ENCODE assay signal across 16 cellular contexts in genomic region chr9:93220627-93221425, GRCh38. TPM values are rescaled to one million over a fixed set of nuclear protein-coding genes. Genes with fewer than 3 reads are reported as not detected.
A peak's percentile ranks its signal among the peaks of the same experiment; 100 is the strongest.
DNase-seq lines count a peak whose midpoint lies in the region; ATAC-seq and TF ChIP-seq lines count a peak whose summit lies in the region.
"Had no signal": no experiment of that assay in that cellular context is flagged by ENCODE, and none has a peak within 500 bp of the region (broad histone marks: within the 10 kb centered on the region; RNA-seq: fewer than 3 reads in every experiment).

No MANE protein-coding gene starts in this region.

- H3K4me1 ChIP-seq in BLaER1 (peaks cover 84% of the 10 kb centered on the region), right cardiac atrium (ENCODE audit: control insufficient read depth, insufficient read depth, low read length) (peaks cover 8% of the 10 kb centered on the region), psoas muscle (peaks cover 56% of the 10 kb centered on the region)

- peak overlapping the region; percentile 54 for H3K27ac ChIP-seq in BLaER1
- no peak overlapping the region for H3K27ac ChIP-seq in right cardiac atrium (ENCODE audit: low read length)
- peak overlapping the region; percentile 60 for H3K27ac ChIP-seq in psoas muscle

- peaks cover 47% of the 10 kb centered on the region for H4K20me1 ChIP-seq in BLaER1

- peak overlapping the region; percentile 97 for H3K4me2 ChIP-seq in BLaER1

- no peak overlapping the region for H3K27ac Mint-ChIP-seq in glutamatergic neuron (ENCODE audit: unreplicated experiment)
- H3K27ac Mint-ChIP-seq: B cell; CD14-positive monocyte; CD8-positive, alpha-beta T cell; HFFc6 had no signal

- H3K36me3 ChIP-seq in BLaER1 (no peaks in the 10 kb centered on the region), psoas muscle (ENCODE audit: insufficient read depth in 1 of 2, low read depth in 1 of 2) (no peaks in the 10 kb centered on the region)

- intact Hi-C loops in right cardiac atrium (cut with DNase I) (no loop called here), psoas muscle (cut with DNase I) (no loop called here)

- H3K9me3 Mint-ChIP-seq in glutamatergic neuron (ENCODE audit: unreplicated experiment): peaks cover 16% of the 10 kb centered on the region
- H3K9me3 Mint-ChIP-seq: CD8-positive, alpha-beta T cell had no signal

- H3K9me3 ChIP-seq in BLaER1 (0 out of 2 replicates have a peak, but pooled peaks cover under 1% of the 10 kb centered on the region), right cardiac atrium (ENCODE audit: control insufficient read depth, low read length) (no peaks in the 10 kb centered on the region), psoas muscle (no peaks in the 10 kb centered on the region)

- H3K4me1 Mint-ChIP-seq in glutamatergic neuron (ENCODE audit: low read depth, unreplicated experiment): peaks cover 39% of the 10 kb centered on the region

- H3K9ac ChIP-seq in BLaER1: 0 out of 2 replicates have a peak overlapping the region, but pooled peaks have one; percentile 20

- DNase-seq in glutamatergic neuron (peak; percentile 6), right cardiac atrium (peak; percentile 12 to 64 (median 52)), psoas muscle (peak in 1 of 2 donors; percentile 75), UCSD-AML1 (lab: John Stamatoyannopoulos, UW; ENCODE audit: unreplicated experiment) (no peak)
- DNase-seq: CD8-positive, alpha-beta T cell; COR-L47; DMS53; GF-D8; HCEC 1CT; HFFc6 had no signal

- H3K27me3 ChIP-seq in BLaER1: no peaks in the 10 kb centered on the region
- no peaks in the 10 kb centered on the region for H3K27me3 ChIP-seq in right cardiac atrium (ENCODE audit: control insufficient read depth, insufficient read depth)
- H3K27me3 ChIP-seq in psoas muscle (ENCODE audit: insufficient read depth in 3 of 3, low read length in 2 of 3): no peaks in the 10 kb centered on the region

- peaks cover 6% of the 10 kb centered on the region for H3K27me3 Mint-ChIP-seq in glutamatergic neuron (ENCODE audit: unreplicated experiment)

- H3K4me3 Mint-ChIP-seq in glutamatergic neuron (ENCODE audit: unreplicated experiment): no peak overlapping the region
- H3K4me3 Mint-ChIP-seq: B cell; CD8-positive, alpha-beta T cell; HFFc6 had no signal

- TF ChIP-seq CTCF in glutamatergic neuron (IDR thresholded peaks at IDR 0.05; ENCODE audit: partially characterized antibody, unreplicated experiment) (no peak), psoas muscle (IDR thresholded peaks at IDR 0.05) (no peak)

- WGBS in right cardiac atrium: 81% methylated on average over 13 of the region's 13 CpGs
- WGBS in psoas muscle, 3 donors: 63 to 71% (median 65%) methylated on average over 13 of the region's 13 CpGs

- peaks cover 1% of the 10 kb centered on the region for H3K36me3 Mint-ChIP-seq in glutamatergic neuron (ENCODE audit: unreplicated experiment)
- H3K36me3 Mint-ChIP-seq: CD14-positive monocyte; CD8-positive, alpha-beta T cell had no signal

- H3K4me3 ChIP-seq in BLaER1 (no peak overlapping the region), right cardiac atrium (ENCODE audit: low read length) (no peak overlapping the region), psoas muscle (no peak overlapping the region)

- ATAC-seq in right cardiac atrium (peak in 1 of 2 donors; percentile 1), psoas muscle (peak in 1 of 4 donors; percentile 12), GM19463 (IDR thresholded peaks at IDR 0.05; ENCODE audit: unreplicated experiment) (no peak), HG03108 (IDR thresholded peaks at IDR 0.05; ENCODE audit: unreplicated experiment) (no peak)
- ATAC-seq: CD8-positive, alpha-beta T cell; HepG2 had no signal

RNA-seq across cellular contexts. Expression of gene WNK2, which starts 36.9 kb away (rescaled TPM):
- total RNA-seq in glutamatergic neuron (ENCODE audit: unreplicated experiment) (336 TPM), right cardiac atrium (100 to 1,000 TPM; 217 to 322 (median 278) TPM), psoas muscle (10 to 100 TPM; 35.5 to 58.8 (median 43.0) TPM)
- polyA plus RNA-seq in right cardiac atrium (167 TPM), psoas muscle (10 to 100 TPM in 2 of 3 donors, 1 to 10 TPM in 1; 8.1 to 22.5 (median 11.9) TPM)
- total RNA-seq: B cell, HFFc6 had no signal
- polyA plus RNA-seq: CD14-positive monocyte had no signal
